1 cellular context compared by ENCODE assay signal in genomic region chr16:49019081-49019633, GRCh38.
A peak's percentile ranks its signal among the peaks of the same experiment; 100 is the strongest.
TF ChIP-seq lines count a peak whose summit lies in the region.

No MANE protein-coding gene starts in this region.

TF ChIP-seq in H1, 55 proteins besides CTCF, POLR2A, EP300 and RAD21:
- TF ChIP-seq CREB1 (IDR thresholded peaks at IDR 0.05) (peak; percentile 29; the same call in 1 of the 2 replicates), PHF8 (conservative IDR thresholded peaks at IDR 0.05; ENCODE audit: low read depth, low read length) (no peak), YY1 (IDR thresholded peaks at IDR 0.05; ENCODE audit: low read depth, low read length) (no peak), SP1 (IDR thresholded peaks at IDR 0.05; ENCODE audit: low read depth, low read length) (no peak), TEAD4 (IDR thresholded peaks at IDR 0.05; ENCODE audit: low read depth, low read length) (no peak)
